ENCODE assay signal across 12 cellular contexts in genomic region chr2:85748039-85748438, GRCh38. TPM values are rescaled to one million over a fixed set of nuclear protein-coding genes. Genes with fewer than 3 reads are reported as not detected.
DNase-seq lines count a peak whose midpoint lies in the region; ATAC-seq, FAIRE-seq and TF ChIP-seq lines count a peak whose summit lies in the region.
"Had no signal": no experiment of that assay in that cellular context is flagged by ENCODE, and none has a peak within 500 bp of the region (broad histone marks: within the 10 kb centered on the region; RNA-seq: fewer than 3 reads in every experiment).

No MANE protein-coding gene starts in this region.

- H3K36me3 Mint-ChIP-seq in activated T-cell treated with anti-CD3 and anti-CD28 coated beads, Interleukin-2, amount 50 U/mL, for 72 hours (ENCODE audit: insufficient read depth in 2 of 2) = no peaks in the 10 kb centered on the region
- H3K36me3 Mint-ChIP-seq: activated CD4-positive, alpha-beta memory T cell treated with anti-CD3 and anti-CD28 coated beads for 36 hours had no signal

- no peak for TF ChIP-seq CTCF in HepG2 (CRISPR knock-in tag; IDR thresholded peaks at IDR 0.05)

- H3K4me3 ChIP-seq in HepG2 (replicated peaks in 1 of 3; ENCODE audit: insufficient read depth in 1 of 3, low read depth in 2 of 3, low read length in 3 of 3) = no peak overlapping the region
- H3K4me3 ChIP-seq: SK-N-MC had no signal

- peaks cover 17% of the 10 kb centered on the region for H3K4me1 ChIP-seq in HepG2 (ENCODE audit: insufficient read depth, low read length)

- H3K27me3 Mint-ChIP-seq in activated T-cell treated with anti-CD3 and anti-CD28 coated beads, Interleukin-2, amount 50 U/mL, for 72 hours (ENCODE audit: low read depth) = peaks cover 64% of the 10 kb centered on the region

- WGBS in HepG2 (ENCODE audit: low lambda C conversion rate) = 59% methylated on average over 4 of the region's 4 CpGs

- TF ChIP-seq EP300 in HepG2 (IDR thresholded peaks at IDR 0.05; ENCODE audit: low read depth in 2 of 2, low read length in 2 of 2) (no peak), HepG2 (CRISPR knock-in tag; IDR thresholded peaks at IDR 0.05; ENCODE audit: borderline replicate concordance) (no peak)

- no peak for TF ChIP-seq POLR2A in HepG2 (IDR thresholded peaks at IDR 0.05; ENCODE audit: insufficient read depth in 1 of 2, low read depth in 2 of 2, low read length in 2 of 2)

- H3K4me2 ChIP-seq in HepG2 (ENCODE audit: low read depth, low read length) = no peak overlapping the region

- H2AFZ ChIP-seq in HepG2 (ENCODE audit: low read length) = no peak overlapping the region

- H3K9ac ChIP-seq in HepG2 (ENCODE audit: insufficient read depth, low read depth, low read length) = no peak overlapping the region

- no peak overlapping the region for H3K27ac ChIP-seq in HepG2 (ENCODE audit: extremely low read length, insufficient read depth, low read length)
- H3K27ac ChIP-seq: SK-N-MC had no signal

- CTCF ChIA-PET in HepG2 (lab: Yijun Ruan, JAX; ENCODE audit: low intra/inter-chr PET ratio, low total read pairs) = interaction anchor here (1.5 kb wide), 1 partner anchor 19 kb away, joined by 3 read pairs; no protein-coding TSS in a partner anchor

- H3K4me3 Mint-ChIP-seq in activated T-cell treated with anti-CD3 and anti-CD28 coated beads, Interleukin-2, amount 50 U/mL, for 72 hours = no peak overlapping the region
- H3K4me3 Mint-ChIP-seq: activated CD4-positive, alpha-beta memory T cell treated with anti-CD3 and anti-CD28 coated beads for 36 hours had no signal

- H3K79me2 ChIP-seq in HepG2 (ENCODE audit: insufficient read depth, low read length) = no peaks in the 10 kb centered on the region

- H3K9me3 ChIP-seq in HepG2 (ENCODE audit: low read length) = no peaks in the 10 kb centered on the region

- no peaks in the 10 kb centered on the region for H4K20me1 ChIP-seq in HepG2 (ENCODE audit: insufficient read depth, low read length)

- no peak for TF ChIP-seq RAD21 in HepG2 (CRISPR knock-in tag; IDR thresholded peaks at IDR 0.05)

- peaks cover 2 to 31% of the 10 kb centered on the region in 2 experiments; a peak in 4 of 5 replicates for H3K27me3 ChIP-seq in HepG2 (ENCODE audit: control insufficient read depth in 1 of 2, insufficient read depth in 2 of 2, low read length in 2 of 2)

- intact Hi-C loops in HepG2 (cut with micrococcal nuclease; ENCODE audit: unreplicated experiment) = no loop called here

- H3K36me3 ChIP-seq in HepG2 (replicated peaks in 1 of 2; ENCODE audit: control insufficient read depth in 1 of 2, insufficient read depth in 2 of 2, low read length in 2 of 2) = no peaks in the 10 kb centered on the region

- POLR2A ChIA-PET in HepG2 (lab: Yijun Ruan, JAX) = no interaction called here

- FAIRE-seq in GM18507 (lab: Jason Lieb, UNC) = peak; percentile 87
- FAIRE-seq in HepG2 (lab: Jason Lieb, UNC) = no peak

- ATAC-seq in GM21526 (IDR thresholded peaks at IDR 0.05; ENCODE audit: low FRiP score, unreplicated experiment) = peak; percentile 77
- peak; percentile 73 for ATAC-seq in HG03520 (IDR thresholded peaks at IDR 0.05; ENCODE audit: unreplicated experiment)
- no peak for ATAC-seq in HepG2
- no peak for ATAC-seq in activated T-cell treated with anti-CD3 and anti-CD28 coated beads, Interleukin-2, amount 50 U/mL, for 72 hours (replicated peaks in 1 of 2)
- ATAC-seq in GM18519 (IDR thresholded peaks at IDR 0.05; ENCODE audit: low FRiP score, unreplicated experiment) = no peak

- no peak overlapping the region for H3K27ac Mint-ChIP-seq in activated T-cell treated with anti-CD3 and anti-CD28 coated beads, Interleukin-2, amount 50 U/mL, for 72 hours
- H3K27ac Mint-ChIP-seq: activated CD4-positive, alpha-beta memory T cell treated with anti-CD3 and anti-CD28 coated beads for 36 hours had no signal

- in situ Hi-C loops in HepG2 (cut with HindIII; ENCODE audit: extremely low pct_ligation_motif_present, low pct_unique_long_range_greater_than_20kb) = no loop called here

- BruUV-seq in HepG2 (replicated peaks; lab: Mats Ljungman, UMichigan) = no TSS peak

- H3K4me1 Mint-ChIP-seq in activated T-cell treated with anti-CD3 and anti-CD28 coated beads, Interleukin-2, amount 50 U/mL, for 72 hours (ENCODE audit: low read depth) = no peaks in the 10 kb centered on the region

- DNase-seq in GM18507 (ENCODE audit: extremely low spot score, insufficient read length, low read depth) (no peak), HepG2 (ENCODE audit: low spot score) (no peak), COLO829 (ENCODE audit: low spot score) (no peak), amygdala (lab: John Stamatoyannopoulos, UW) (no peak)
- no peak for DNase-seq in activated T-cell treated with anti-CD3 and anti-CD28 coated beads, Interleukin-2, amount 50 U/mL, for 72 hours
- DNase-seq: activated CD4-positive, alpha-beta memory T cell treated with anti-CD3 and anti-CD28 coated beads for 36 hours; COR-L47; stimulated activated CD4-positive, alpha-beta T cell treated with anti-CD3 and anti-CD28 coated beads, Interleukin-4, amount 100 ng/mL, for 1 hour had no signal

- H3K9me3 Mint-ChIP-seq in activated T-cell treated with anti-CD3 and anti-CD28 coated beads, Interleukin-2, amount 50 U/mL, for 72 hours = no peaks in the 10 kb centered on the region
- H3K9me3 Mint-ChIP-seq: activated CD4-positive, alpha-beta memory T cell treated with anti-CD3 and anti-CD28 coated beads for 36 hours had no signal

TF ChIP-seq in HepG2, 621 proteins besides CTCF, POLR2A, EP300 and RAD21:
- TF ChIP-seq CBX5 (CRISPR knock-in tag; IDR thresholded peaks at IDR 0.05; ENCODE audit: borderline replicate concordance) = no peak
- TF ChIP-seq ZNF331 (CRISPR knock-in tag; IDR thresholded peaks at IDR 0.05) = peak; percentile 74

RNA-seq across cellular contexts. Expression of gene ATOH8, which starts 5.8 kb away (rescaled TPM):
- total RNA-seq in HepG2 (2016; rRNA removed; fragmentation: Illumina TruSeq; extraction: Trizol) = 0.11 and 0.13 TPM in 2 replicates
- total RNA-seq in HepG2 (2016; cell fraction: cytosol; rRNA removed; fragmentation: Illumina TruSeq; extraction: Trizol; ENCODE audit: low read depth) = 0.10 TPM in 1 of 2 replicates, not detected in the other
- total RNA-seq in HepG2 (2016; cell fraction: insoluble cytoplasmic fraction; rRNA removed; fragmentation: Illumina TruSeq; extraction: Trizol) = 0.13 and 0.21 TPM in 2 replicates
- 0.12 and 0.21 TPM in 2 replicates for total RNA-seq in HepG2 (2016; cell fraction: membrane; rRNA removed; fragmentation: Illumina TruSeq; extraction: Trizol)
- 0.34 and 0.38 TPM in 2 replicates for total RNA-seq in HepG2 (2016; cell fraction: nucleus; rRNA removed; fragmentation: Illumina TruSeq; extraction: Trizol)
- polyA plus RNA-seq in HepG2 (2011; rRNA removed) = 0.22 and 0.61 TPM in 2 replicates
- 0.23 and 0.62 TPM in 2 replicates for polyA plus RNA-seq in HepG2 (2011; cell fraction: cytosol; rRNA removed)
- polyA plus RNA-seq in HepG2 (2011; cell fraction: nucleus; rRNA removed) = 0.55 and 0.88 TPM in 2 replicates
- polyA plus RNA-seq in HepG2 (2012) = 0.13 TPM in 1 of 2 replicates, not detected in the other
- polyA plus RNA-seq in HepG2 (2016; cell fraction: cytosol; fragmentation: Illumina TruSeq; extraction: Trizol; ENCODE audit: low read depth) = not detected in 2 replicates
- polyA plus RNA-seq in HepG2 (2016; cell fraction: insoluble cytoplasmic fraction; fragmentation: Illumina TruSeq; extraction: Trizol; ENCODE audit: low read depth) = 0.11 and 0.14 TPM in 2 replicates
- 0.13 TPM in 1 of 2 replicates, not detected in the other for polyA plus RNA-seq in HepG2 (2016; cell fraction: membrane; fragmentation: Illumina TruSeq; extraction: Trizol; ENCODE audit: low read depth)
- polyA plus RNA-seq in HepG2 (2016; cell fraction: nucleus; fragmentation: Illumina TruSeq; extraction: Trizol; ENCODE audit: insufficient read depth, low read depth) = 0.15 and 0.25 TPM in 2 replicates
- 1.6 and 10.7 TPM in 2 replicates for polyA minus RNA-seq in HepG2 (2011; rRNA and poly(A)+ RNA removed; ENCODE audit: low replicate concordance)
- polyA minus RNA-seq in HepG2 (2011; cell fraction: cytosol; rRNA and poly(A)+ RNA removed) = 0.44 TPM in 1 of 2 replicates, not detected in the other
- polyA minus RNA-seq in HepG2 (2011; cell fraction: nucleus; rRNA and poly(A)+ RNA removed) = 0.62 and 1.4 TPM in 2 replicates
- total RNA-seq in activated T-cell treated with anti-CD3 and anti-CD28 coated beads, Interleukin-2, amount 50 U/mL, for 72 hours = not detected
- total RNA-seq: activated CD4-positive, alpha-beta memory T cell treated with anti-CD3 and anti-CD28 coated beads for 36 hours had no signal

RNA-seq across cellular contexts. Expression of gene GNLY, which starts 53.9 kb away (rescaled TPM):
- not detected in 2 replicates for total RNA-seq in HepG2 (2016; rRNA removed; fragmentation: Illumina TruSeq; extraction: Trizol)
- not detected in 2 replicates for total RNA-seq in HepG2 (2016; cell fraction: cytosol; rRNA removed; fragmentation: Illumina TruSeq; extraction: Trizol; ENCODE audit: low read depth)
- total RNA-seq in HepG2 (2016; cell fraction: insoluble cytoplasmic fraction; rRNA removed; fragmentation: Illumina TruSeq; extraction: Trizol) = not detected in 2 replicates
- total RNA-seq in HepG2 (2016; cell fraction: membrane; rRNA removed; fragmentation: Illumina TruSeq; extraction: Trizol) = not detected in 2 replicates
- total RNA-seq in HepG2 (2016; cell fraction: nucleus; rRNA removed; fragmentation: Illumina TruSeq; extraction: Trizol) = not detected in 2 replicates
- not detected in 2 replicates for polyA plus RNA-seq in HepG2 (2011; rRNA removed)
- not detected in 2 replicates for polyA plus RNA-seq in HepG2 (2011; cell fraction: cytosol; rRNA removed)
- 0.23 TPM in 1 of 2 replicates, not detected in the other for polyA plus RNA-seq in HepG2 (2011; cell fraction: nucleus; rRNA removed)
- polyA plus RNA-seq in HepG2 (2012) = 0.07 and 0.16 TPM in 2 replicates
- polyA plus RNA-seq in HepG2 (2016; cell fraction: cytosol; fragmentation: Illumina TruSeq; extraction: Trizol; ENCODE audit: low read depth) = not detected in 2 replicates
- polyA plus RNA-seq in HepG2 (2016; cell fraction: insoluble cytoplasmic fraction; fragmentation: Illumina TruSeq; extraction: Trizol; ENCODE audit: low read depth) = not detected in 2 replicates
- polyA plus RNA-seq in HepG2 (2016; cell fraction: membrane; fragmentation: Illumina TruSeq; extraction: Trizol; ENCODE audit: low read depth) = not detected in 2 replicates
- not detected in 2 replicates for polyA plus RNA-seq in HepG2 (2016; cell fraction: nucleus; fragmentation: Illumina TruSeq; extraction: Trizol; ENCODE audit: insufficient read depth, low read depth)
- polyA minus RNA-seq in HepG2 (2011; rRNA and poly(A)+ RNA removed; ENCODE audit: low replicate concordance) = not detected in 2 replicates
- not detected in 2 replicates for polyA minus RNA-seq in HepG2 (2011; cell fraction: cytosol; rRNA and poly(A)+ RNA removed)
- not detected in 2 replicates for polyA minus RNA-seq in HepG2 (2011; cell fraction: nucleus; rRNA and poly(A)+ RNA removed)
- total RNA-seq in activated T-cell treated with anti-CD3 and anti-CD28 coated beads, Interleukin-2, amount 50 U/mL, for 72 hours = 100 to 1,000 TPM in 1 of 2 donors, 10 to 100 TPM in 1; 23.8 to 143 TPM

Comparison
In these comparisons a context has a peak if more than half of its experiments do, and no peak if none do; other contexts are left out.
1. ATAC-seq: peak in GM21526 (single experiment) and HG03520 (single experiment); none in HepG2 (single experiment), activated T-cell treated with anti-CD3 and anti-CD28 coated beads, Interleukin-2, amount 50 U/mL, for 72 hours (0 of 2) and GM18519 (single experiment).
2. RNA of gene GNLY, which starts 53.9 kb away (total RNA-seq): 23.8 to 143 TPM in activated T-cell treated with anti-CD3 and anti-CD28 coated beads, Interleukin-2, amount 50 U/mL, for 72 hours; not detected in HepG2; every median in the first group is over 10 times any median in the second.